Comparison of ENCODE assay signal across 8 cellular contexts in genomic region chr4:165493359-165493758, GRCh38.
DNase-seq lines count a peak whose midpoint lies in the region; ATAC-seq, FAIRE-seq and TF ChIP-seq lines count a peak whose summit lies in the region.

No MANE protein-coding gene starts in this region.

- no peaks in the 10 kb centered on the region for H3K9me3 ChIP-seq in SK-N-MC (ENCODE audit: low read depth, low read length)
- no peaks in the 10 kb centered on the region for H3K9me3 ChIP-seq in heart right ventricle

- intact Hi-C loops in heart right ventricle (cut with DNase I) = loop anchor here in 6 of 10 donors (1.0 to 10.0 kb wide), 3 partner anchors 598 to 761 kb away; no protein-coding TSS in a partner anchor

- 14 to 15% methylated on average over 18 of the region's 18 CpGs for WGBS in heart right ventricle, 2 donors

- peak; percentile 39 to 83 (median 67) for TF ChIP-seq CTCF in heart right ventricle (IDR thresholded peaks at IDR 0.05)

- H3K4me1 ChIP-seq in heart right ventricle = peaks cover 0 to 7% (median 0%) of the 10 kb centered on the region in 9 donors

- DNase-seq in Ammon's horn (ENCODE audit: low spot score) (peak; percentile 70), GM19239 (ENCODE audit: insufficient read length, low spot score) (peak; percentile 4), SK-N-MC (ENCODE audit: low read depth, low spot score) (peak; percentile 37), heart right ventricle (peak; percentile 51 to 74), retina (peak; percentile 66), NK-92 (lab: John Stamatoyannopoulos, UW; ENCODE audit: unreplicated experiment) (no peak)
- DNase-seq in activated naive CD4-positive, alpha-beta T cell treated with anti-CD3 and anti-CD28 coated beads, Interleukin-2, amount 50 U/mL, for 16 hours = peak; percentile 70

- peaks cover 0 to 13% (median 0%) of the 10 kb centered on the region in 7 donors for H3K27me3 ChIP-seq in heart right ventricle

- peak; percentile 97 for ATAC-seq in HG03432 (IDR thresholded peaks at IDR 0.05; ENCODE audit: unreplicated experiment)
- peak; percentile 86 to 97 (median 92) for ATAC-seq in heart right ventricle

- FAIRE-seq in GM19239 (lab: Jason Lieb, UNC) = peak; percentile 49

- H3K4me3 ChIP-seq in SK-N-MC = peak overlapping the region; percentile 61
- H3K4me3 ChIP-seq in heart right ventricle = peak overlapping the region in 2 of 10 donors; percentile 13 to 25

- H3K27ac ChIP-seq in SK-N-MC (no peak overlapping the region), heart right ventricle (no peak overlapping the region)

- no peaks in the 10 kb centered on the region for H3K36me3 ChIP-seq in SK-N-MC (ENCODE audit: insufficient read depth, low read length)
- peaks cover 0 to 15% (median 0%) of the 10 kb centered on the region in 9 donors for H3K36me3 ChIP-seq in heart right ventricle

- H3K9ac ChIP-seq in SK-N-MC (ENCODE audit: insufficient read length) = peak overlapping the region; percentile 28
